Comparison of ENCODE assay signal across 18 cellular contexts in genomic region chr14:62077676-62078261, GRCh38.
DNase-seq lines count a peak whose midpoint lies in the region; ATAC-seq and TF ChIP-seq lines count a peak whose summit lies in the region.
"Had no signal": no experiment of that assay in that cellular context is flagged by ENCODE, and none has a peak within 500 bp of the region (broad histone marks: within the 10 kb centered on the region; RNA-seq: fewer than 3 reads in every experiment).

No MANE protein-coding gene starts in this region.

- no peaks in the 10 kb centered on the region for H3K36me3 Mint-ChIP-seq in activated naive CD4-positive, alpha-beta T cell treated with anti-CD3 and anti-CD28 coated beads, Interleukin-2, amount 10 ng/mL, durations not matched to agents 7 days and 5 days
- H3K36me3 Mint-ChIP-seq in IgD-negative memory B cell = peaks cover 3% of the 10 kb centered on the region
- no peaks in the 10 kb centered on the region for H3K36me3 Mint-ChIP-seq in activated naive CD8-positive, alpha-beta T cell treated with anti-CD3 and anti-CD28 coated beads, Interleukin-2, amount 10 ng/mL, durations not matched to agents 7 days and 5 days
- no peaks in the 10 kb centered on the region for H3K36me3 Mint-ChIP-seq in stimulated activated naive CD8-positive, alpha-beta T cell treated with anti-CD3 and anti-CD28 coated beads, Interleukin-15, Interleukin-2, amounts not matched to agents 100 ng/mL and 50 ng/mL, for 24 hours (ENCODE audit: low read depth)

- peak; percentile 34 for DNase-seq in activated naive CD4-positive, alpha-beta T cell treated with anti-CD3 and anti-CD28 coated beads, Interleukin-2, amount 10 ng/mL, durations not matched to agents 7 days and 5 days
- DNase-seq in activated naive CD4-positive, alpha-beta T cell treated with Interleukin-2 at 50 U/mL for 16 hours = no peak
- no peak for DNase-seq in activated naive CD8-positive, alpha-beta T cell treated with anti-CD3 and anti-CD28 coated beads, Interleukin-2, amount 10 ng/mL, durations not matched to agents 7 days and 5 days
- no peak for DNase-seq in DMS153 (lab: John Stamatoyannopoulos, UW)
- DNase-seq in uterus = no peak
- DNase-seq: activated CD4-positive, alpha-beta T cell treated with anti-CD3 and anti-CD28 coated beads, Interleukin-2, amount 50 U/mL, for 4 hours; brain microvascular endothelial cell; foreskin melanocyte; NCI-H1694 treated with DMSO at 0.1 percent for 48 hours; NCI-H526; pancreas; small intestine had no signal

- H3K4me1 Mint-ChIP-seq in activated naive CD4-positive, alpha-beta T cell treated with anti-CD3 and anti-CD28 coated beads, Interleukin-2, amount 10 ng/mL, durations not matched to agents 7 days and 5 days = peaks cover 22% of the 10 kb centered on the region
- H3K4me1 Mint-ChIP-seq in IgD-negative memory B cell = peaks cover 48 to 64% (median 52%) of the 10 kb centered on the region in 3 donors
- H3K4me1 Mint-ChIP-seq in activated naive CD8-positive, alpha-beta T cell treated with anti-CD3 and anti-CD28 coated beads, Interleukin-2, amount 10 ng/mL, durations not matched to agents 7 days and 5 days = peaks cover 24% of the 10 kb centered on the region
- H3K4me1 Mint-ChIP-seq in stimulated activated naive CD8-positive, alpha-beta T cell treated with anti-CD3 and anti-CD28 coated beads, Interleukin-15, Interleukin-2, amounts not matched to agents 100 ng/mL and 50 ng/mL, for 24 hours (ENCODE audit: low read depth) = peaks cover 39% of the 10 kb centered on the region

- H3K27ac Mint-ChIP-seq in activated naive CD4-positive, alpha-beta T cell treated with anti-CD3 and anti-CD28 coated beads, Interleukin-2, amount 10 ng/mL, durations not matched to agents 7 days and 5 days = no peak overlapping the region
- H3K27ac Mint-ChIP-seq in IgD-negative memory B cell = peak overlapping the region; percentile 57 to 91 (median 84)
- peak overlapping the region; percentile 37 for H3K27ac Mint-ChIP-seq in activated naive CD8-positive, alpha-beta T cell treated with anti-CD3 and anti-CD28 coated beads, Interleukin-2, amount 10 ng/mL, durations not matched to agents 7 days and 5 days
- H3K27ac Mint-ChIP-seq in stimulated activated naive CD8-positive, alpha-beta T cell treated with anti-CD3 and anti-CD28 coated beads, Interleukin-15, Interleukin-2, amounts not matched to agents 100 ng/mL and 50 ng/mL, for 24 hours = no peak overlapping the region
- H3K27ac Mint-ChIP-seq: activated T-helper 2 cell treated with anti-CD3 and anti-CD28 coated beads, Interferon-gamma antibody, Interleukin-2, Interleukin-4, amounts not matched to agents 10 μg/mL and 5 μg/mL and 100 μg/mL, durations not matched to agents 14 hours and 24 hours and 36 hours had no signal

- CTCF ChIA-PET in activated naive CD4-positive, alpha-beta T cell treated with anti-CD3 and anti-CD28 coated beads, Interleukin-2, amount 10 ng/mL, durations not matched to agents 7 days and 5 days (lab: Charles Lee) = interaction anchor here (0.7 kb wide), 1 partner anchor 950 kb away, joined by 3 read pairs; no protein-coding TSS in a partner anchor

- no peak overlapping the region for H3K4me3 ChIP-seq in uterus
- H3K4me3 ChIP-seq: pancreas, suprapubic skin had no signal

- H3K4me1 ChIP-seq in uterus = no peaks in the 10 kb centered on the region
- H3K4me1 ChIP-seq: pancreas, suprapubic skin had no signal

- no peaks in the 10 kb centered on the region for H3K27me3 ChIP-seq in uterus
- H3K27me3 ChIP-seq: brain microvascular endothelial cell, pancreas, suprapubic skin had no signal

- no peaks in the 10 kb centered on the region for H3K9me3 ChIP-seq in uterus
- H3K9me3 ChIP-seq: pancreas, suprapubic skin had no signal

- no peak for TF ChIP-seq POLR2A in uterus (IDR thresholded peaks at IDR 0.05)

- POLR2A ChIA-PET in activated naive CD8-positive, alpha-beta T cell treated with anti-CD3 and anti-CD28 coated beads, Interleukin-2, amount 10 ng/mL, durations not matched to agents 7 days and 5 days (lab: Charles Lee) = interaction anchor here (0.7 kb wide), 1 partner anchor 73 kb away, joined by 4 read pairs; no protein-coding TSS in a partner anchor

- intact Hi-C loops in uterus (cut with DNase I; ENCODE audit: low total_unique reads) = no loop called here

- H3K27me3 Mint-ChIP-seq in activated naive CD4-positive, alpha-beta T cell treated with anti-CD3 and anti-CD28 coated beads, Interleukin-2, amount 10 ng/mL, durations not matched to agents 7 days and 5 days = peaks cover 12% of the 10 kb centered on the region
- no peaks in the 10 kb centered on the region for H3K27me3 Mint-ChIP-seq in IgD-negative memory B cell
- no peaks in the 10 kb centered on the region for H3K27me3 Mint-ChIP-seq in activated naive CD8-positive, alpha-beta T cell treated with anti-CD3 and anti-CD28 coated beads, Interleukin-2, amount 10 ng/mL, durations not matched to agents 7 days and 5 days
- H3K27me3 Mint-ChIP-seq in stimulated activated naive CD8-positive, alpha-beta T cell treated with anti-CD3 and anti-CD28 coated beads, Interleukin-15, Interleukin-2, amounts not matched to agents 100 ng/mL and 50 ng/mL, for 24 hours = no peaks in the 10 kb centered on the region

- no peaks in the 10 kb centered on the region for H3K9me3 Mint-ChIP-seq in activated naive CD4-positive, alpha-beta T cell treated with anti-CD3 and anti-CD28 coated beads, Interleukin-2, amount 10 ng/mL, durations not matched to agents 7 days and 5 days
- H3K9me3 Mint-ChIP-seq in IgD-negative memory B cell = no peaks in the 10 kb centered on the region
- H3K9me3 Mint-ChIP-seq in activated naive CD8-positive, alpha-beta T cell treated with anti-CD3 and anti-CD28 coated beads, Interleukin-2, amount 10 ng/mL, durations not matched to agents 7 days and 5 days = no peaks in the 10 kb centered on the region
- no peaks in the 10 kb centered on the region for H3K9me3 Mint-ChIP-seq in stimulated activated naive CD8-positive, alpha-beta T cell treated with anti-CD3 and anti-CD28 coated beads, Interleukin-15, Interleukin-2, amounts not matched to agents 100 ng/mL and 50 ng/mL, for 24 hours
- H3K9me3 Mint-ChIP-seq: activated T-helper 2 cell treated with anti-CD3 and anti-CD28 coated beads, Interferon-gamma antibody, Interleukin-2, Interleukin-4, amounts not matched to agents 10 μg/mL and 5 μg/mL and 100 μg/mL, durations not matched to agents 14 hours and 24 hours and 36 hours had no signal

- no peak for TF ChIP-seq CTCF in uterus (IDR thresholded peaks at IDR 0.05)

- peak; percentile 66 for ATAC-seq in activated naive CD8-positive, alpha-beta T cell treated with anti-CD3 and anti-CD28 coated beads, Interleukin-2, amount 10 ng/mL, durations not matched to agents 7 days and 5 days (ENCODE audit: low read depth)
- ATAC-seq in HG02938 (IDR thresholded peaks at IDR 0.05; ENCODE audit: unreplicated experiment) = no peak

- no peak overlapping the region for H3K4me3 Mint-ChIP-seq in activated naive CD4-positive, alpha-beta T cell treated with anti-CD3 and anti-CD28 coated beads, Interleukin-2, amount 10 ng/mL, durations not matched to agents 7 days and 5 days
- peak overlapping the region in 3 of 4 donors; percentile 67 to 90 (median 81) for H3K4me3 Mint-ChIP-seq in IgD-negative memory B cell
- peak overlapping the region; percentile 57 for H3K4me3 Mint-ChIP-seq in activated naive CD8-positive, alpha-beta T cell treated with anti-CD3 and anti-CD28 coated beads, Interleukin-2, amount 10 ng/mL, durations not matched to agents 7 days and 5 days
- peak overlapping the region; percentile 33 for H3K4me3 Mint-ChIP-seq in stimulated activated naive CD8-positive, alpha-beta T cell treated with anti-CD3 and anti-CD28 coated beads, Interleukin-15, Interleukin-2, amounts not matched to agents 100 ng/mL and 50 ng/mL, for 24 hours

- no peak overlapping the region for H3K27ac ChIP-seq in uterus
- H3K27ac ChIP-seq: brain microvascular endothelial cell, KMS-11, pancreas, suprapubic skin had no signal

- H3K36me3 ChIP-seq in uterus = no peaks in the 10 kb centered on the region
- H3K36me3 ChIP-seq: brain microvascular endothelial cell, pancreas, suprapubic skin had no signal

Comparison
In these comparisons a context has a peak if more than half of its experiments do, and no peak if none do; other contexts are left out.
1. H3K27ac Mint-ChIP-seq: peak in IgD-negative memory B cell (3 of 3) and activated naive CD8-positive, alpha-beta T cell treated with anti-CD3 and anti-CD28 coated beads, Interleukin-2, amount 10 ng/mL, durations not matched to agents 7 days and 5 days (single experiment); none in activated naive CD4-positive, alpha-beta T cell treated with anti-CD3 and anti-CD28 coated beads, Interleukin-2, amount 10 ng/mL, durations not matched to agents 7 days and 5 days (single experiment) and stimulated activated naive CD8-positive, alpha-beta T cell treated with anti-CD3 and anti-CD28 coated beads, Interleukin-15, Interleukin-2, amounts not matched to agents 100 ng/mL and 50 ng/mL, for 24 hours (single experiment).